ENCODE assay signal across 23 cellular contexts in the genomic region with DNA sequence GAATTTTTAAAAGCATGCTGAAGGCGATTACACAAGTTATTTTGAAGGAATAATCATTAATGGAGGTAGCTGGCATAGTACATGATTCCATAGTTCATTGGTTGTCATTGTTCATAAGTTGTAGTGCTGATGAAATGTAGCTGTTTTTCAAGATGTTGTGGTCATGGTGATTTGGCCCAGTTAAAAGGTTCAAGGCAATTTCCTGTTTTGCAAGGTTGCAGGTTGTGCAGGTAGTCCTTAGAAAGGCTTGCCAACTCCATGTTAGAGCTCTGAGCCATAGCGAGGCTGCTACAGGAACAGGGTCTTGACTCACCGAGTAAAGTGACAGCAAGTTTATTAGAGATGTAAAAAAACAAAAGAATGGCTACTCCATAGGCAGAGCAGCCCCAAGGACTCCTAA.
"Had no signal": no experiment of that assay in that cellular context is flagged by ENCODE, and none has a peak within 500 bp of the region (broad histone marks: within the 10 kb centered on the region; RNA-seq: fewer than 3 reads in every experiment).

No MANE protein-coding gene starts in this region.

- DNase-seq: KBM-7, MM.1S, MV-4-11, NCI-H1048, NCI-H1105, NCI-H1417 treated with DMSO at 0.1 percent for 48 hours, NCI-H146, NCI-H1694 treated with DMSO at 0.1 percent for 48 hours, NCI-H1930, NCI-H2081, NCI-H2107, NCI-H2171, NCI-H226, NCI-H446, NCI-H510A, NCI-H524 treated with DMSO at 0.1 percent for 48 hours, NCI-H69, NCI-H774, Right ventricle myocardium superior, RPMI8226, SIG-M5 had no signal

- H3K9me3 ChIP-seq: SJSA1 had no signal

- H3K4me1 ChIP-seq: SJSA1 had no signal

- H3K27ac ChIP-seq: SJSA1, SK-N-MC had no signal

- H3K4me3 ChIP-seq: SJSA1, SK-N-MC had no signal

- H3K36me3 ChIP-seq: SJSA1 had no signal

- H3K27me3 ChIP-seq: SJSA1 had no signal
